In the genomic region with DNA sequence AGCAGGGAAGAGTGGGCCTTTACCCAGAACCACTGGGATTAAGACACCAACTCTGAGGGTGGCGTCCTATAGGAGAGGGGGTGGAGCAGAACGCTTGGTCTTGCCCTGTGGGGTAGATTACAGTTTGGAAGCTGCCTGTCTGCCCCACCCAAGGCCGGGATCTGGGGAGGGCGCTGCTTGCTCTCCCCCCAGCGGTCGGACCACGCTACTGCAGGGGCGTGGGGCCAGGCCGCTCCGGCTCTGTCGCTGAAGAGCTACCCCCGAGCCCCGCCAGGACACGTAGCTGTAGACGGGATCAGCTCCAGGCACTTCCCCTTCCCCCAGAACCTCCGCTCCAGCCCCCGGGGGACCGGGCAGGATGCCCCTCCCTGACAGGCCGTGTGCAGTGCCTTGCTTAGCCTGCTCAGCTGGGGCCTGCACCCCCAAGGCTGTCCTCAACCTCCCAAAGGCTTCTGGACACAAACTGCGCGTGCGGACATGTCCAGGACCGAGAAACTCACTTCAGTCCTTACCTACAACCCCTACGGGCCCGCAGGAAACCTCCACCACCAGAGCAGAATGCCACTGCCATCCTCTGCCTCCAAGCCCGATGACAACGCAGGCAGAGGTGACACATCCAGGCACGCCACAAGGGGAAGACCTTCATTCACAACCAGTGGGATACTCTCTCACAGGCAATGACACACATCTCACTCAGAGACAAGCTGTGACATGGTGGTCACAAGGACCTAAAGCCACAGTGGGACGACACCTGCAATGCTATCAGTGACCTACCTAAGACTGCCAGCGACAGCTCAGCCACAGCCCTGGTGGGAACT, we compare ENCODE assay signal across 8 cellular contexts. TPM values are rescaled to one million over a fixed set of nuclear protein-coding genes. Genes with fewer than 3 reads are reported as not detected.
DNase-seq lines count a peak whose midpoint lies in the region; ATAC-seq and TF ChIP-seq lines count a peak whose summit lies in the region.

No MANE protein-coding gene starts in this region.

- ATAC-seq in RWPE2 (ENCODE audit: low read depth): peak; percentile 14; the same call in 2 of the 3 replicates
- peak; percentile 70 for ATAC-seq in upper lobe of right lung

- peak overlapping the region; percentile 84 for H3K4me3 ChIP-seq in RWPE2 (ENCODE audit: severe bottlenecking)
- H3K4me3 ChIP-seq in upper lobe of right lung: peak overlapping the region; percentile 85

- H3K9me3 ChIP-seq in RWPE2 (ENCODE audit: severe bottlenecking) (no peaks in the 10 kb centered on the region), upper lobe of right lung (no peaks in the 10 kb centered on the region)

- no peaks in the 10 kb centered on the region for H3K9me3 Mint-ChIP-seq in nephron progenitor cell

- CTCF ChIA-PET in GM10248 (lab: Yijun Ruan, JAX): interaction anchor here (0.6 to 10.0 kb wide), 71 partner anchors 8 to 1021 kb away, joined by 3 to 247 read pairs (median 4); a partner anchor contains a TSS

- TF ChIP-seq CTCF in GM10248 (IDR thresholded peaks at IDR 0.05; ENCODE audit: control extremely low read depth, extremely low read depth, low read depth, missing control alignments): peak; percentile 97
- peak; percentile 93 for TF ChIP-seq CTCF in RWPE2 (IDR thresholded peaks at IDR 0.05; ENCODE audit: poor library complexity, severe bottlenecking)
- peak; percentile 99 for TF ChIP-seq CTCF in nephron progenitor cell (IDR thresholded peaks at IDR 0.05)
- peak; percentile 99 for TF ChIP-seq CTCF in upper lobe of right lung (IDR thresholded peaks at IDR 0.05)

- POLR2A ChIA-PET in GM10248 (lab: Yijun Ruan, JAX): interaction anchor here (0.5 to 1.7 kb wide), 8 partner anchors 14 to 313 kb away, joined by 3 to 5 read pairs (median 4); a partner anchor contains a TSS

- H3K27ac ChIP-seq in RWPE2 (ENCODE audit: poor library complexity, severe bottlenecking) (peak overlapping the region; percentile 97), upper lobe of right lung (peak overlapping the region; percentile 99)

- peak overlapping the region; percentile 63 for H3K4me3 Mint-ChIP-seq in nephron progenitor cell

- intact Hi-C loops in upper lobe of right lung (cut with DNase I): no loop called here

- DNase-seq in GM10248 (ENCODE audit: extremely low spot score) (peak; percentile 78), HUDEP-2 (lab: John Stamatoyannopoulos, UW; ENCODE audit: unreplicated experiment in 76 of 76) (peak in 71 of 76 experiments; percentile 29 to 91 (median 77)), RWPE2 (ENCODE audit: low spot score) (peak; percentile 73), fibroblast of the conjunctiva (ENCODE audit: low read depth) (peak; percentile 80), nephron progenitor cell (peak; percentile 90), upper lobe of right lung (peak; percentile 89), HPDE6-E6E7 (ENCODE audit: extremely low spot score) (no peak)
- DNase-seq in activated naive CD4-positive, alpha-beta T cell (lab: John Stamatoyannopoulos, UW): peak; percentile 37 to 67 (median 50)

- H3K4me1 ChIP-seq in RWPE2 (ENCODE audit: insufficient read depth, poor library complexity, severe bottlenecking) (peaks cover 47% of the 10 kb centered on the region), upper lobe of right lung (peaks cover 74% of the 10 kb centered on the region)

- H3K4me1 Mint-ChIP-seq in nephron progenitor cell: peaks cover 73% of the 10 kb centered on the region

- peaks cover 50% of the 10 kb centered on the region for H3K27me3 Mint-ChIP-seq in nephron progenitor cell (ENCODE audit: low read depth, poor library complexity)

- H3K36me3 Mint-ChIP-seq in nephron progenitor cell (ENCODE audit: low read depth): no peaks in the 10 kb centered on the region

- no peak overlapping the region for H3K27ac Mint-ChIP-seq in nephron progenitor cell

- H3K36me3 ChIP-seq in RWPE2 (ENCODE audit: low read depth): peaks cover 59% of the 10 kb centered on the region
- peaks cover 6% of the 10 kb centered on the region for H3K36me3 ChIP-seq in upper lobe of right lung

- H3K27me3 ChIP-seq in RWPE2 (ENCODE audit: insufficient read depth, poor library complexity, severe bottlenecking) (no peaks in the 10 kb centered on the region), upper lobe of right lung (no peaks in the 10 kb centered on the region)

RNA-seq across cellular contexts. Expression of a gene that starts 3.6 kb away (rescaled TPM):
- 819 TPM for total RNA-seq in upper lobe of right lung

RNA-seq across cellular contexts. Expression of a gene that starts 30.7 kb away (rescaled TPM):
- 847 TPM for total RNA-seq in upper lobe of right lung

RNA-seq across cellular contexts. Expression of a gene that starts 48.4 kb away (rescaled TPM):
- 17.6 TPM for total RNA-seq in upper lobe of right lung

RNA-seq across cellular contexts. Expression of a gene that starts 58.7 kb away (rescaled TPM):
- 75.0 TPM for total RNA-seq in upper lobe of right lung
